ENCODE assay signal across 8 cellular contexts in genomic region chr13:41465215-41465907, GRCh38. TPM values are rescaled to one million over a fixed set of nuclear protein-coding genes. Genes with fewer than 3 reads are reported as not detected.
DNase-seq lines count a peak whose midpoint lies in the region; ATAC-seq and TF ChIP-seq lines count a peak whose summit lies in the region.

No MANE protein-coding gene starts in this region.

- H3K4me3 Mint-ChIP-seq in CD4-positive, alpha-beta T cell = peak overlapping the region; percentile 94

- no peaks in the 10 kb centered on the region for H3K9me3 Mint-ChIP-seq in CD4-positive, alpha-beta T cell

- TF ChIP-seq POLR2A in uterus (IDR thresholded peaks at IDR 0.05) = no peak

- TF ChIP-seq CTCF in CD4-positive, alpha-beta T cell (IDR thresholded peaks at IDR 0.05) = no peak
- TF ChIP-seq CTCF in uterus (IDR thresholded peaks at IDR 0.05) = no peak

- peaks cover 52% of the 10 kb centered on the region for H3K36me3 ChIP-seq in effector memory CD4-positive, alpha-beta T cell (ENCODE audit: control insufficient read depth, insufficient read depth, low read length)
- no peaks in the 10 kb centered on the region for H3K36me3 ChIP-seq in uterus

- no peaks in the 10 kb centered on the region for H3K9me3 ChIP-seq in CD4-positive, alpha-beta T cell (ENCODE audit: control insufficient read depth, low read length)
- no peaks in the 10 kb centered on the region for H3K9me3 ChIP-seq in effector memory CD4-positive, alpha-beta T cell (ENCODE audit: control insufficient read depth, low read length)
- H3K9me3 ChIP-seq in uterus = no peaks in the 10 kb centered on the region

- peak; percentile 67 for ATAC-seq in CD4-positive, alpha-beta T cell (ENCODE audit: poor library complexity)
- peak; percentile 93 for ATAC-seq in GM21515 (IDR thresholded peaks at IDR 0.05; ENCODE audit: unreplicated experiment)

- H3K36me3 Mint-ChIP-seq in CD4-positive, alpha-beta T cell (ENCODE audit: low read depth) = peaks cover 96% of the 10 kb centered on the region

- peak; percentile 78 to 89 (median 84) for DNase-seq in CD4-positive, alpha-beta T cell
- DNase-seq in KG1 (lab: John Stamatoyannopoulos, UW) = peak; percentile 55
- DNase-seq in activated CD4-positive, alpha-beta T cell treated with anti-CD3 and anti-CD28 coated beads, Interleukin-2, amount 50 U/mL, for 48 hours = peak; percentile 86 to 91
- peak; percentile 76 to 88 (median 79) for DNase-seq in effector memory CD4-positive, alpha-beta T cell
- peak; percentile 73 for DNase-seq in renal cortical epithelial cell (ENCODE audit: low read depth)
- DNase-seq in uterus = no peak
- DNase-seq in SHP77 (lab: John Stamatoyannopoulos, UW) = no peak

- peaks cover 96% of the 10 kb centered on the region for H3K4me1 Mint-ChIP-seq in CD4-positive, alpha-beta T cell (ENCODE audit: low read depth)

- peaks cover 3% of the 10 kb centered on the region for H3K27me3 Mint-ChIP-seq in CD4-positive, alpha-beta T cell

- CTCF ChIA-PET in CD4-positive, alpha-beta T cell (lab: Charles Lee) = interaction anchor here (0.9 to 1.1 kb wide), 2 partner anchors 9 to 46 kb away, joined by 3 to 4 read pairs; no protein-coding TSS in a partner anchor

- POLR2A ChIA-PET in CD4-positive, alpha-beta T cell (lab: Charles Lee) = interaction anchor here (0.6 to 4.4 kb wide), 14 partner anchors 9 to 404 kb away, joined by 3 to 61 read pairs (median 6); partner anchors contain the start of genes RGCC and WBP4

- peak overlapping the region; percentile 98 for H3K27ac Mint-ChIP-seq in CD4-positive, alpha-beta T cell

- H3K4me3 ChIP-seq in effector memory CD4-positive, alpha-beta T cell (ENCODE audit: insufficient read depth, low read depth, low read length, poor library complexity, severe bottlenecking) = peak overlapping the region; percentile 33
- H3K4me3 ChIP-seq in uterus = no peak overlapping the region

- peak overlapping the region; percentile 93 for H3K27ac ChIP-seq in CD4-positive, alpha-beta T cell (ENCODE audit: low read depth, low read length)
- peak overlapping the region; percentile 91 for H3K27ac ChIP-seq in effector memory CD4-positive, alpha-beta T cell (ENCODE audit: insufficient read depth, low read length, poor library complexity, severe bottlenecking)
- peak overlapping the region; percentile 22 to 27 for H3K27ac ChIP-seq in uterus

- H3K4me1 ChIP-seq in effector memory CD4-positive, alpha-beta T cell (ENCODE audit: control insufficient read depth, insufficient read depth, low read length, poor library complexity, severe bottlenecking) = peaks cover 72% of the 10 kb centered on the region
- H3K4me1 ChIP-seq in uterus = no peaks in the 10 kb centered on the region

- H3K27me3 ChIP-seq in CD4-positive, alpha-beta T cell (ENCODE audit: control insufficient read depth, insufficient read depth, low read length) = no peaks in the 10 kb centered on the region
- no peaks in the 10 kb centered on the region for H3K27me3 ChIP-seq in effector memory CD4-positive, alpha-beta T cell (replicated peaks; ENCODE audit: control insufficient read depth, insufficient read depth, low read length, poor library complexity, severe bottlenecking)
- no peaks in the 10 kb centered on the region for H3K27me3 ChIP-seq in uterus

- intact Hi-C loops in CD4-positive, alpha-beta T cell (cut with DNase I, micrococcal nuclease) = loop anchor here (1.0 to 10.0 kb wide), 4 partner anchors 8 to 579 kb away; partner anchors contain the start of genes DGKH (in 1 of the 2) and RGCC (in 1 of the 2)
- intact Hi-C loops in uterus (cut with DNase I; ENCODE audit: low total_unique reads) = no loop called here

RNA-seq across cellular contexts. Expression of gene RGCC, which starts 8.0 kb away (rescaled TPM):
- 100 to 1,000 TPM; 752 to 758 TPM for total RNA-seq in CD4-positive, alpha-beta T cell
- total RNA-seq in renal cortical epithelial cell (1.9 and 3.0 TPM in 2 replicates), uterus (100 to 1,000 TPM in 3 of 4 donors, 10 to 100 TPM in 1; 29.0 to 522 (median 319) TPM)

Comparison
In these comparisons a context has a peak if more than half of its experiments do, and no peak if none do; other contexts are left out.
1. DNase-seq: peak in CD4-positive, alpha-beta T cell (10 of 10), KG1 (single experiment), activated CD4-positive, alpha-beta T cell treated with anti-CD3 and anti-CD28 coated beads, Interleukin-2, amount 50 U/mL, for 48 hours (2 of 2), effector memory CD4-positive, alpha-beta T cell (3 of 3) and renal cortical epithelial cell (single experiment); none in uterus (0 of 2) and SHP77 (0 of 2).
2. H3K27ac ChIP-seq: peak in every context shown above with its lines; median percentile 93 in CD4-positive, alpha-beta T cell; 91 in effector memory CD4-positive, alpha-beta T cell; 24 in uterus.